17 cellular contexts compared by ENCODE assay signal in the genomic region with DNA sequence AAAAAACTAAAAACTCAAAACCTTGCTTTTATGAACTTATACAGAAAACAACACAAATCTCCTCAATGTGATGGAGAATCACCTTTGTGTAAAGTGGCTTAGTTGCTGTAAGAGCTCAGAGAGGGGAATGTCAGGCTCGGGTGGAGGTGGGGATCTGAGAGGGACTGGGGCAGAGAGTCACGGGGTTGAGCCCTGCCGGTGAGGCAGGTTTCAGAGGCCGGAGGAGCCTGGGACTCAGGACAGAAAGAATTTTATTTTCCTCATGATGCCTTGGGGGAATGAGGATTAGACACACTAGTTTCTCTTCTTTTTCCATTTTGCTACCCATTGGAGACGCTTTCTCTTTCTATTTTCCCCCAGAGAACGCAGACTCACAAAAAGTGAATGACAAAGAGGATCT.
DNase-seq lines count a peak whose midpoint lies in the region; ATAC-seq and TF ChIP-seq lines count a peak whose summit lies in the region.
"Had no signal": no experiment of that assay in that cellular context is flagged by ENCODE, and none has a peak within 500 bp of the region (broad histone marks: within the 10 kb centered on the region; RNA-seq: fewer than 3 reads in every experiment).

No MANE protein-coding gene starts in this region.

- H3K14ac ChIP-seq in trophoblast cell (ENCODE audit: low read length): no peak overlapping the region

- H4K20me1 ChIP-seq in neural progenitor cell (ENCODE audit: low read depth): no peaks in the 10 kb centered on the region

- TF ChIP-seq CTCF in neural progenitor cell (IDR thresholded peaks at IDR 0.05): no peak

- peaks cover 11% of the 10 kb centered on the region for H3K9me3 Mint-ChIP-seq in neural progenitor cell

- H4K91ac ChIP-seq in trophoblast cell (ENCODE audit: low read depth, low read length): no peak overlapping the region

- H3K4me3 Mint-ChIP-seq in neural progenitor cell: no peak overlapping the region
- H3K4me3 Mint-ChIP-seq: CD4-positive, alpha-beta memory T cell had no signal

- no peak overlapping the region for H2BK5ac ChIP-seq in trophoblast cell (ENCODE audit: low read depth, low read length, poor library complexity)

- H2AFZ ChIP-seq in neural progenitor cell (replicated peaks) (no peak overlapping the region), trophoblast cell (ENCODE audit: insufficient read depth, low read length, poor library complexity) (no peak overlapping the region)

- H3F3A ChIP-seq in neural progenitor cell (ENCODE audit: low read depth): no peaks in the 10 kb centered on the region

- H3K27ac ChIP-seq in neural progenitor cell (no peak overlapping the region), trophoblast cell (ENCODE audit: low read depth, low read length) (no peak overlapping the region)

- no peaks in the 10 kb centered on the region for H3K36me3 Mint-ChIP-seq in neural progenitor cell
- H3K36me3 Mint-ChIP-seq: CD4-positive, alpha-beta memory T cell had no signal

- H3K9me3 ChIP-seq in neural progenitor cell (ENCODE audit: low read depth) (no peaks in the 10 kb centered on the region), trophoblast cell (ENCODE audit: insufficient read depth, low read depth, low read length) (no peaks in the 10 kb centered on the region)

- H3K9ac ChIP-seq in neural progenitor cell (no peak overlapping the region), trophoblast cell (ENCODE audit: low read length) (no peak overlapping the region)

- H3K27ac Mint-ChIP-seq in neural progenitor cell: peak overlapping the region; percentile 72
- H3K27ac Mint-ChIP-seq: CD4-positive, alpha-beta memory T cell had no signal

- no peak overlapping the region for H4K12ac ChIP-seq in trophoblast cell (ENCODE audit: low read depth, low read length)

- peaks cover 2% of the 10 kb centered on the region for H3K27me3 Mint-ChIP-seq in neural progenitor cell (ENCODE audit: insufficient read depth, low read depth)

- no peak overlapping the region for H4K8ac ChIP-seq in trophoblast cell (ENCODE audit: low read depth, low read length)

- peak; percentile 57 for DNase-seq in H7
- DNase-seq in epidermal melanocyte (ENCODE audit: insufficient read length, low spot score): peak; percentile 44
- DNase-seq in neural progenitor cell (ENCODE audit: low spot score): no peak
- no peak for DNase-seq in trophoblast cell
- no peak for DNase-seq in NCI-H345 treated with DMSO at 0.1 percent for 48 hours (lab: John Stamatoyannopoulos, UW; ENCODE audit: unreplicated experiment)
- no peak for DNase-seq in MV-4-11 (lab: John Stamatoyannopoulos, UW)
- DNase-seq: C1 segment of cervical spinal cord; Calu3; CD4-positive, alpha-beta memory T cell; COR-L47; DMS153; DND-41; GDM1; GOT3; HCEC 1CT had no signal

- H3K4me1 Mint-ChIP-seq in neural progenitor cell: peaks cover 14% of the 10 kb centered on the region
- H3K4me1 Mint-ChIP-seq: CD4-positive, alpha-beta memory T cell had no signal

- H3K4me3 ChIP-seq in H7 (ENCODE audit: insufficient read depth, low read depth, low read length): no peak overlapping the region
- no peak overlapping the region for H3K4me3 ChIP-seq in neural progenitor cell
- no peak overlapping the region for H3K4me3 ChIP-seq in trophoblast cell (ENCODE audit: low read depth, low read length)
- H3K4me3 ChIP-seq: GM12878 had no signal

- no peak overlapping the region for H3K4me2 ChIP-seq in neural progenitor cell
- no peak overlapping the region for H3K4me2 ChIP-seq in trophoblast cell (ENCODE audit: low read length)

- no peak overlapping the region for H2AK5ac ChIP-seq in trophoblast cell (ENCODE audit: low read length)

- no peaks in the 10 kb centered on the region for H3K4me1 ChIP-seq in neural progenitor cell
- H3K4me1 ChIP-seq in trophoblast cell (ENCODE audit: control insufficient read depth in 1 of 2, insufficient read depth in 2 of 2, low read length in 2 of 2): no peaks in the 10 kb centered on the region

- H3K27me3 ChIP-seq in H7 (ENCODE audit: control insufficient read depth, insufficient read depth, low read length) (no peaks in the 10 kb centered on the region), neural progenitor cell (no peaks in the 10 kb centered on the region), trophoblast cell (ENCODE audit: insufficient read depth, low read length) (no peaks in the 10 kb centered on the region)

- no peak overlapping the region for H3K4ac ChIP-seq in trophoblast cell (ENCODE audit: low read depth, low read length)

- no peak for ATAC-seq in HG03469 (IDR thresholded peaks at IDR 0.05; ENCODE audit: unreplicated experiment)
- ATAC-seq: GM12878 had no signal

- H3K18ac ChIP-seq in trophoblast cell (ENCODE audit: low read length): no peak overlapping the region

- H3K79me2 ChIP-seq in neural progenitor cell (ENCODE audit: low read depth) (no peaks in the 10 kb centered on the region), trophoblast cell (ENCODE audit: control insufficient read depth, insufficient read depth, low read length, poor library complexity) (no peaks in the 10 kb centered on the region)

- no peaks in the 10 kb centered on the region for H3K79me1 ChIP-seq in trophoblast cell (ENCODE audit: low read length)

- H3K36me3 ChIP-seq in H7 (replicated peaks; ENCODE audit: control insufficient read depth, insufficient read depth, low read length) (no peaks in the 10 kb centered on the region), neural progenitor cell (no peaks in the 10 kb centered on the region), trophoblast cell (ENCODE audit: control insufficient read depth in 1 of 2, insufficient read depth in 2 of 2, low read length in 2 of 2) (no peaks in the 10 kb centered on the region)

- H2BK12ac ChIP-seq in trophoblast cell (ENCODE audit: low read length): no peak overlapping the region

- H2BK120ac ChIP-seq in trophoblast cell (ENCODE audit: insufficient read depth, low read length, poor library complexity): no peak overlapping the region

- no CpG with 5 or more reads among the region's 6 CpGs for WGBS in trophoblast cell (ENCODE audit: extremely low coverage, insufficient coverage, insufficient read length)

- H3K23ac ChIP-seq in trophoblast cell (ENCODE audit: low read length): no peak overlapping the region

Comparison
In these comparisons a context has a peak if more than half of its experiments do, and no peak if none do; other contexts are left out.
1. DNase-seq: peak in H7 (single experiment) and epidermal melanocyte (single experiment); none in neural progenitor cell (single experiment), trophoblast cell (0 of 2), NCI-H345 treated with DMSO at 0.1 percent for 48 hours (single experiment) and MV-4-11 (single experiment).